ENCODE assay signal across 21 cellular contexts in the genomic region with DNA sequence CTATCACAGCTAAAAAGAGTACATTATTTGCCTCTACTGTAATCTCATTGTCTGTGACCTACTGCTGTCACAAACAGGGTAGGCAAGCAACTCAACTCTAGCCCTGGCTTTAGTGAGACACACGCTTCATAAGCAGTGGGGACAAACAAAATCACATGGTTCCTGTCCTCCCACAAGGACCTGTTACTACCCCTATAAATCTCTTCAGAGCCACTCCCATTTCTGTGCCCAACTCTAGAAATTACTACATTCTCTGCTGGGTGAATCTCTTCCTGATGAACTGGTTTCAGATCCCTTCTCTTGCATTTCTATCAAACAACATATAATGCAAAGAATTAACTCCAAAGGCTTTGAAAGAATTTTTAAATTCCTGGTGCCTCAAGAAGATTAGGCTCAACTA.
"Had no signal": no experiment of that assay in that cellular context is flagged by ENCODE, and none has a peak within 500 bp of the region (broad histone marks: within the 10 kb centered on the region; RNA-seq: fewer than 3 reads in every experiment).

No MANE protein-coding gene starts in this region.

- H3K9me3 ChIP-seq: esophagus muscularis mucosa, gastrocnemius medialis, ovary had no signal

- DNase-seq: effector CD4-positive, alpha-beta T cell; endodermal cell; gastrocnemius medialis; heart right ventricle; hypothalamus; kidney glomerular epithelial cell; mammary epithelial cell; natural killer cell; nucleus accumbens; ovary; right cardiac atrium; small intestine; stimulated activated CD4-positive, alpha-beta T cell treated with anti-CD3 and anti-CD28 coated beads, Interleukin-12 subunit alpha, Interleukin-12 subunit beta, amount 100 ng/mL, for 4 hours; stimulated activated naive CD4-positive, alpha-beta T cell; trophoblast cell had no signal

- H3K4me3 Mint-ChIP-seq: endodermal cell, natural killer cell, neural crest cell had no signal

- H3K4me1 ChIP-seq: esophagus muscularis mucosa, gastrocnemius medialis, heart right ventricle had no signal

- H3K27me3 Mint-ChIP-seq: progenitor cell of endocrine pancreas had no signal

- H3K27ac Mint-ChIP-seq: endodermal cell, natural killer cell, progenitor cell of endocrine pancreas had no signal

- H3K4me1 Mint-ChIP-seq: endodermal cell, natural killer cell had no signal

- H3K9me3 Mint-ChIP-seq: endodermal cell, natural killer cell had no signal

- H3K4me3 ChIP-seq: coronary artery, esophagus muscularis mucosa, gastrocnemius medialis, heart right ventricle, ovary had no signal

- FAIRE-seq: small intestine, urothelium cell line had no signal

- ATAC-seq: gastrocnemius medialis, heart right ventricle, left lobe of liver, natural killer cell, right cardiac atrium had no signal

- H3K27ac ChIP-seq: coronary artery, esophagus muscularis mucosa, gastrocnemius medialis, heart right ventricle, ovary had no signal

- H3K36me3 ChIP-seq: ovary had no signal

- H3K36me3 Mint-ChIP-seq: natural killer cell had no signal

- H3K27me3 ChIP-seq: esophagus muscularis mucosa, gastrocnemius medialis, heart right ventricle, ovary had no signal
